ENCODE assay signal across 1 cellular context in genomic region chr9:69936427-69936826, GRCh38.
TF ChIP-seq lines count a peak whose summit lies in the region.

No MANE protein-coding gene starts in this region.

TF ChIP-seq in HEK293, 187 proteins besides CTCF, POLR2A, EP300 and RAD21 (continued from another document):
- TF ChIP-seq ZNF16 (tag by site-specific recombination; IDR thresholded peaks at IDR 0.05; ENCODE audit: low read depth) (no peak), ZNF311 (tag by site-specific recombination; IDR thresholded peaks at IDR 0.05; ENCODE audit: borderline replicate concordance) (no peak), ZNF707 (tag by site-specific recombination; IDR thresholded peaks at IDR 0.05) (no peak), YY2 (tag by site-specific recombination; IDR thresholded peaks at IDR 0.05) (no peak), ZNF626 (tag by site-specific recombination; IDR thresholded peaks at IDR 0.05) (no peak), ZNF335 (tag by site-specific recombination; conservative IDR thresholded peaks at IDR 0.05) (no peak), EGR2 (tag by site-specific recombination; IDR thresholded peaks at IDR 0.05; ENCODE audit: low read depth) (no peak), ZNF366 (tag by site-specific recombination; conservative IDR thresholded peaks at IDR 0.05) (no peak), ZNF10 (tag by site-specific recombination; IDR thresholded peaks at IDR 0.05) (no peak), HOXC10 (CRISPR knock-in tag; IDR thresholded peaks at IDR 0.05) (no peak)
TF ChIP-seq in HEK293: peak in this region for 2.
